Comparison of ENCODE assay signal across 10 cellular contexts in the genomic region with DNA sequence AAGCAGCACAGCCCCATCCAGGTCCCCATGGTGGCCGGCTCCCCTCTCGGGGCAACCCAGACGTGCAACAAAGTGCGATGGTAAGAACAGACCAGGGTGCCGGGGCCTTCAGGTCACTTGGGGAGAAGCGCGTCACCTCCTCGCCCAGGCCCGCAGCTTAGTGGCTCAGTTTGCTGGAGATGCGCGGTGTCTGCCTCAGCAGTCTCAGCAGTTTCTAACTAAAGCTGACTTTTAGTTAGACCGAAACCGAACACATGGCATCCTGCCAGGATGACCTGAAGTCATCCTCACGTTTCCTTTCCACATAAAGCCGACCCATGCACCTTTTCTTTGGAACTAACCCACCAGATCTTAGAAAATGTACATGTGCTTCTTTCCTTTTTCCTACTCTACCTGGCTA. TPM values are rescaled to one million over a fixed set of nuclear protein-coding genes. Genes with fewer than 3 reads are reported as not detected.
DNase-seq lines count a peak whose midpoint lies in the region; ATAC-seq, FAIRE-seq and TF ChIP-seq lines count a peak whose summit lies in the region.
"Not testable (repeated sequence)": the region's sequence is repeated elsewhere in the genome, so short reads cannot be mapped to it uniquely, and the experiment has no call there.
"Had no signal": no experiment of that assay in that cellular context is flagged by ENCODE, and none has a peak within 500 bp of the region (broad histone marks: within the 10 kb centered on the region; RNA-seq: fewer than 3 reads in every experiment).

No MANE protein-coding gene starts in this region.

- not testable (repeated sequence) for H3K9me3 Mint-ChIP-seq in WTC11; activated naive CD4-positive, alpha-beta T cell treated with anti-CD3 and anti-CD28 coated beads, Interleukin-2, amount 50 U/mL, for 24 hours

- not testable (repeated sequence) for H3K79me2 ChIP-seq in endothelial cell of umbilical vein (ENCODE audit: control insufficient read depth, insufficient read depth, low read length); parathyroid adenoma

- H4K20me1 ChIP-seq in endothelial cell of umbilical vein (replicated peaks; ENCODE audit: control insufficient read depth, extremely low read depth, insufficient read depth, low read length) = not testable (repeated sequence)

- H3K9me1 ChIP-seq in endothelial cell of umbilical vein (replicated peaks; ENCODE audit: control insufficient read depth, extremely low read depth, insufficient read depth, low read length) = not testable (repeated sequence)

- peaks cover 14% of the 10 kb centered on the region for H3K4me1 Mint-ChIP-seq in WTC11
- H3K4me1 Mint-ChIP-seq in activated naive CD4-positive, alpha-beta T cell treated with anti-CD3 and anti-CD28 coated beads, Interleukin-2, amount 50 U/mL, for 24 hours = peaks cover 71% of the 10 kb centered on the region

- H3K4me1 ChIP-seq in endothelial cell of umbilical vein (ENCODE audit: control insufficient read depth, extremely low read depth, insufficient read depth, low read length) = not testable (repeated sequence)
- H3K4me1 ChIP-seq in parathyroid adenoma = peaks cover 37% of the 10 kb centered on the region

- BruUV-seq in endothelial cell of umbilical vein (replicated peaks; lab: Mats Ljungman, UMichigan) = TSS peak; percentile 19

- not testable (repeated sequence) for H3K27me3 ChIP-seq in endothelial cell of umbilical vein (ENCODE audit: control insufficient read depth in 2 of 2, insufficient read depth in 2 of 2, low read length in 2 of 2); parathyroid adenoma (ENCODE audit: control insufficient read depth, insufficient read depth, low read length)

- POLR2A ChIA-PET in WTC11 (lab: Charles Lee); endothelial cell of umbilical vein (lab: Charles Lee): not testable (repeated sequence)

- H2AFZ ChIP-seq in endothelial cell of umbilical vein (ENCODE audit: low read depth, low read length); parathyroid adenoma: not testable (repeated sequence)

- dilution Hi-C loops in endothelial cell of umbilical vein (cut with MboI; ENCODE audit: extremely low pct_ligation_motif_present, low sequenced_read_pairs) = not testable (repeated sequence)

- CTCF ChIA-PET in WTC11 (lab: Charles Lee) = interaction anchor here (2.2 kb wide), 1 partner anchor 25 kb away, joined by 5 read pairs; no protein-coding TSS in a partner anchor
- CTCF ChIA-PET in endothelial cell of umbilical vein (lab: Charles Lee) = interaction anchor here (0.7 to 2.8 kb wide), 5 partner anchors 14 to 454 kb away, joined by 3 to 12 read pairs (median 3); no protein-coding TSS in a partner anchor

- H3K36me3 ChIP-seq in endothelial cell of umbilical vein (ENCODE audit: control insufficient read depth in 2 of 2, extremely low read depth in 1 of 2, insufficient read depth in 2 of 2, low read length in 2 of 2); parathyroid adenoma (ENCODE audit: control insufficient read depth, insufficient read depth, low read length): not testable (repeated sequence)

- not testable (repeated sequence) for H3K4me2 ChIP-seq in endothelial cell of umbilical vein (ENCODE audit: insufficient read depth, low read length)
- peak overlapping the region; percentile 59 for H3K4me2 ChIP-seq in parathyroid adenoma (ENCODE audit: low read length)

- FAIRE-seq in endothelial cell of umbilical vein (lab: Jason Lieb, UNC) = not testable (repeated sequence)

- not testable (repeated sequence) for H3K27me3 Mint-ChIP-seq in WTC11 (ENCODE audit: low read depth); activated naive CD4-positive, alpha-beta T cell treated with anti-CD3 and anti-CD28 coated beads, Interleukin-2, amount 50 U/mL, for 24 hours

- peak; percentile 4 for DNase-seq in HK-2 (ENCODE audit: unreplicated experiment)
- DNase-seq in WTC11 (ENCODE audit: low spot score); endothelial cell of umbilical vein (ENCODE audit: low read depth, low spot score): not testable (repeated sequence)
- DNase-seq in activated CD8-positive, alpha-beta memory T cell treated with anti-CD3 and anti-CD28 coated beads, Interleukin-2, amount 50 U/mL, for 48 hours = peak; percentile 55
- DNase-seq in stimulated activated CD8-positive, alpha-beta memory T cell treated with anti-CD3 and anti-CD28 coated beads, Interleukin-4, amount 100 ng/mL, for 48 hours = peak; percentile 43

- not testable (repeated sequence) for TF ChIP-seq CTCF in WTC11 (IDR thresholded peaks at IDR 0.05); endothelial cell of umbilical vein (IDR thresholded peaks at IDR 0.05; ENCODE audit: extremely low read depth in 1 of 2, insufficient read depth in 1 of 2, low read depth in 1 of 2, low read length in 2 of 2); parathyroid adenoma (IDR thresholded peaks at IDR 0.05)

- H3K9me3 ChIP-seq in endothelial cell of umbilical vein (replicated peaks; ENCODE audit: control insufficient read depth, insufficient read depth, low read length); parathyroid adenoma (ENCODE audit: control insufficient read depth, low read length): not testable (repeated sequence)

- ATAC-seq in WTC11 = not testable (repeated sequence)

- peaks cover 31% of the 10 kb centered on the region for H3K36me3 Mint-ChIP-seq in WTC11
- H3K36me3 Mint-ChIP-seq in activated naive CD4-positive, alpha-beta T cell treated with anti-CD3 and anti-CD28 coated beads, Interleukin-2, amount 50 U/mL, for 24 hours = peaks cover 33% of the 10 kb centered on the region

- H3K4me3 Mint-ChIP-seq in WTC11 = not testable (repeated sequence)
- peak overlapping the region; percentile 67 for H3K4me3 Mint-ChIP-seq in activated naive CD4-positive, alpha-beta T cell treated with anti-CD3 and anti-CD28 coated beads, Interleukin-2, amount 50 U/mL, for 24 hours

- intact Hi-C loops in endothelial cell of umbilical vein (cut with micrococcal nuclease) = not testable (repeated sequence)

- TF ChIP-seq POLR2A in endothelial cell of umbilical vein (IDR thresholded peaks at IDR 0.05; ENCODE audit: low read depth, low read length) = not testable (repeated sequence)

- H3K4me3 ChIP-seq in endothelial cell of umbilical vein (replicated peaks in 1 of 3; ENCODE audit: insufficient read depth in 1 of 3, low read depth in 1 of 3, low read length in 3 of 3) = not testable (repeated sequence)
- peak overlapping the region; percentile 31 for H3K4me3 ChIP-seq in parathyroid adenoma (ENCODE audit: low read depth, low read length)

- H3K9ac ChIP-seq in endothelial cell of umbilical vein (replicated peaks; ENCODE audit: extremely low read depth, insufficient read depth, low read length); parathyroid adenoma: not testable (repeated sequence)

- peak overlapping the region; percentile 5; the same call in 1 of the 2 replicates for H3K27ac Mint-ChIP-seq in WTC11
- peak overlapping the region; percentile 84 for H3K27ac Mint-ChIP-seq in activated naive CD4-positive, alpha-beta T cell treated with anti-CD3 and anti-CD28 coated beads, Interleukin-2, amount 50 U/mL, for 24 hours

- H3K27ac ChIP-seq in endothelial cell of umbilical vein (ENCODE audit: insufficient read depth, low read depth, low read length) = not testable (repeated sequence)
- H3K27ac ChIP-seq in parathyroid adenoma = peak overlapping the region; percentile 89

RNA-seq across cellular contexts. Expression of a gene that starts 32.9 kb away (rescaled TPM):
- total RNA-seq in WTC11 (2021) = 29.1 to 34.5 TPM (median 33.3 TPM) in 3 replicates
- total RNA-seq in endothelial cell of umbilical vein = 33.2 and 33.8 TPM in 2 replicates
- 22.4 and 25.2 TPM in 2 replicates for polyA plus RNA-seq in endothelial cell of umbilical vein
- polyA plus RNA-seq in endothelial cell of umbilical vein (2011; cell fraction: cytosol; rRNA removed) = 16.6 and 19.1 TPM in 2 replicates
- 49.9 and 54.5 TPM in 2 replicates for polyA plus RNA-seq in endothelial cell of umbilical vein (2011; cell fraction: nucleus; rRNA removed)
- polyA plus RNA-seq in endothelial cell of umbilical vein (2012) = 13.2 and 13.3 TPM in 2 replicates
- 28.2 and 31.3 TPM in 2 replicates for polyA minus RNA-seq in endothelial cell of umbilical vein
- polyA minus RNA-seq in endothelial cell of umbilical vein (2011; cell fraction: cytosol; rRNA and poly(A)+ RNA removed) = 25.3 TPM
- 34.3 and 44.2 TPM in 2 replicates for polyA minus RNA-seq in endothelial cell of umbilical vein (2011; cell fraction: nucleus; rRNA and poly(A)+ RNA removed)

RNA-seq across cellular contexts. Expression of a gene that starts 47.9 kb away (rescaled TPM):
- total RNA-seq in WTC11 (2021) (not detected in 3 replicates), endothelial cell of umbilical vein (not detected in 2 replicates)
- polyA plus RNA-seq in endothelial cell of umbilical vein = not detected in 2 replicates
- not detected in 2 replicates for polyA plus RNA-seq in endothelial cell of umbilical vein (2011; cell fraction: cytosol; rRNA removed)
- polyA plus RNA-seq in endothelial cell of umbilical vein (2011; cell fraction: nucleus; rRNA removed) = not detected in 2 replicates
- not detected in 2 replicates for polyA plus RNA-seq in endothelial cell of umbilical vein (2012)
- not detected in 2 replicates for polyA minus RNA-seq in endothelial cell of umbilical vein
- not detected for polyA minus RNA-seq in endothelial cell of umbilical vein (2011; cell fraction: cytosol; rRNA and poly(A)+ RNA removed)
- not detected in 2 replicates for polyA minus RNA-seq in endothelial cell of umbilical vein (2011; cell fraction: nucleus; rRNA and poly(A)+ RNA removed)
- total RNA-seq: CD8-positive, alpha-beta T cell; H4; M059J had no signal
